In genomic region chr14:77950371-77950770, GRCh38 we compare ENCODE assay signal across 13 cellular contexts.
DNase-seq lines count a peak whose midpoint lies in the region; FAIRE-seq lines count a peak whose summit lies in the region.
"Had no signal": no experiment of that assay in that cellular context is flagged by ENCODE, and none has a peak within 500 bp of the region (broad histone marks: within the 10 kb centered on the region; RNA-seq: fewer than 3 reads in every experiment).

No MANE protein-coding gene starts in this region.

- no peak for FAIRE-seq in RCC 7860 (lab: Jason Lieb, UNC)
- FAIRE-seq: H1 had no signal

- peak; percentile 59 for DNase-seq in GM03348 (ENCODE audit: low spot score)
- DNase-seq in astrocyte of the hippocampus (ENCODE audit: low read depth, low spot score): peak; percentile 39
- DNase-seq in inferior parietal cortex (ENCODE audit: extremely low spot score): peak; percentile 64
- DNase-seq in stromal cell of bone marrow (ENCODE audit: low read depth): peak; percentile 68
- DNase-seq in activated CD4-positive, alpha-beta T cell treated with anti-CD3 and anti-CD28 coated beads for 4 hours: no peak
- DNase-seq in RCC 7860 (ENCODE audit: low spot score): no peak
- no peak for DNase-seq in activated CD4-positive, alpha-beta T cell treated with anti-CD3 and anti-CD28 coated beads, Interleukin-2, amount 50 U/mL, for 1 hour
- DNase-seq: CD8-positive, alpha-beta T cell; GDM1; KG1; NCI-H1092 treated with DMSO at 0.1 percent for 48 hours; NCI-H1694 had no signal

Comparison
In these comparisons a context has a peak if more than half of its experiments do, and no peak if none do; other contexts are left out.
1. DNase-seq: peak in GM03348 (single experiment), astrocyte of the hippocampus (single experiment), inferior parietal cortex (single experiment) and stromal cell of bone marrow (single experiment); none in activated CD4-positive, alpha-beta T cell treated with anti-CD3 and anti-CD28 coated beads for 4 hours (0 of 2), RCC 7860 (single experiment) and activated CD4-positive, alpha-beta T cell treated with anti-CD3 and anti-CD28 coated beads, Interleukin-2, amount 50 U/mL, for 1 hour (single experiment).